In the genomic region with DNA sequence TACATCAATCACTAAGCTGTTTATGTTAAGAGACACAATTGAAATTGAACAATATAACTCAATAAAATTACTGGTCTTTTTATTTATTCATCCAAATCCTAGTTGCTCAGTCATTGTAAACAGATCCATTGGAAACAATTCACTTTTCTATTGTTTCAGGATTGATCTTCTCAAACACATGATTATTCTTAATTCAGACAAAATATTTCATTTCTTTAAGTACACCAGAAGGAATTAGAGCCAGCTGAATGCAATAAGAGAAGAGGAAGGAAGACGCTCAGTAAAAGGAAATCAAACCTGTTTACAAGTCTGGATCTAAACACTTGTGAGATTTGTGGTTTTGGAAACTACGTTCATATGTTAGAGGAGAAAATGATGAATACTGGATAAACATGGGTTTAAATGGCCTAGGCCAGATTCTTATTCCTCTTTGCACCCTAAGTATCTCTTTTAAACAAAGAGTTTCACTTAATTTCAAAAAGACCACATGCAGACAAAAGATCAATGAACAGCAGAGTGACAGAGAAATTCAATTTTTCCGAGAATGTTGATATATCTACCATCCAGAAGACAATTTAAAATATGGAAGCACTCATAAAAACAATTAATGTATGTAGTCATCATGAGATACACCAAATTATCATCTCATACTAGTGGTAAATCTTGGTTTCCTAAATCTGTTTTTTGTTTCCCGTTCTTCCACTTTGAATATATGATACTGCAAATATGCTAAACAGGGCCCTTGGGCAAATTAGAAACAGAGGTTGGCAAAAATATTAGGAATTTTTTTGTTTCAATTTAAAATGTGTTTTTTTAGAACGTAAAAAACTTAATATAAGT, we compare ENCODE assay signal across 16 cellular contexts.
DNase-seq lines count a peak whose midpoint lies in the region; ATAC-seq and TF ChIP-seq lines count a peak whose summit lies in the region.
"Had no signal": no experiment of that assay in that cellular context is flagged by ENCODE, and none has a peak within 500 bp of the region (broad histone marks: within the 10 kb centered on the region; RNA-seq: fewer than 3 reads in every experiment).

No MANE protein-coding gene starts in this region.

- H3K27ac Mint-ChIP-seq in activated naive CD4-positive, alpha-beta T cell treated with anti-CD3 and anti-CD28 coated beads, Interleukin-2, amount 50 U/mL, for 72 hours: no peak overlapping the region
- H3K27ac Mint-ChIP-seq: activated CD4-positive, alpha-beta memory T cell treated with anti-CD3 and anti-CD28 coated beads, Interleukin-2, amount 10 ng/mL, durations not matched to agents 7 days and 5 days; activated naive CD8-positive, alpha-beta T cell treated with anti-CD3 and anti-CD28 coated beads, Interleukin-2, amount 50 U/mL, for 24 hours; activated T-helper 1 cell treated with anti-CD3 and anti-CD28 coated beads, Interleukin-12 subunit alpha, Interleukin-12 subunit beta, Interleukin-2, Interleukin-4 antibody, amounts not matched to agents 30 ng/mL and 10 ng/mL and 1 ng/mL, durations not matched to agents 14 hours and 24 hours and 36 hours had no signal

- H3K9me3 ChIP-seq in breast epithelium (no peaks in the 10 kb centered on the region), mesenchymal stem cell (ENCODE audit: control insufficient read depth, low read length) (no peaks in the 10 kb centered on the region), tibial nerve (no peaks in the 10 kb centered on the region)

- H2BK12ac ChIP-seq in mesenchymal stem cell (ENCODE audit: low read length in 2 of 2): no peak overlapping the region

- H3K18ac ChIP-seq in mesenchymal stem cell (ENCODE audit: low read depth in 1 of 2, low read length in 2 of 2): no peak overlapping the region

- no peak overlapping the region for H3K14ac ChIP-seq in mesenchymal stem cell (ENCODE audit: low read length in 2 of 2)

- no peak for ATAC-seq in GM18909 (IDR thresholded peaks at IDR 0.05; ENCODE audit: poor library complexity, unreplicated experiment)
- no peak for ATAC-seq in activated naive CD4-positive, alpha-beta T cell treated with anti-CD3 and anti-CD28 coated beads, Interleukin-2, amount 50 U/mL, for 72 hours
- ATAC-seq: activated naive CD8-positive, alpha-beta T cell treated with anti-CD3 and anti-CD28 coated beads, Interleukin-2, amount 50 U/mL, for 24 hours; PC-3 had no signal

- peaks cover 0 to 4% of the 10 kb centered on the region in 2 donors for H3K4me1 ChIP-seq in breast epithelium
- H3K4me1 ChIP-seq in mesenchymal stem cell (ENCODE audit: control insufficient read depth, insufficient read depth, low read depth, low read length): peaks cover 2% of the 10 kb centered on the region
- peaks cover 0 to 38% (median 14%) of the 10 kb centered on the region in 4 donors for H3K4me1 ChIP-seq in tibial nerve

- no peak overlapping the region for H4K91ac ChIP-seq in mesenchymal stem cell (ENCODE audit: low read length)

- no peak overlapping the region for H2AFZ ChIP-seq in mesenchymal stem cell (ENCODE audit: low read depth, low read length)

- no peak overlapping the region for H2BK5ac ChIP-seq in mesenchymal stem cell (ENCODE audit: low read depth, low read length, poor library complexity, severe bottlenecking)

- H3K27ac ChIP-seq in breast epithelium: peak overlapping the region; percentile 6 to 52
- no peak overlapping the region for H3K27ac ChIP-seq in mesenchymal stem cell (ENCODE audit: low read length, poor library complexity, severe bottlenecking)
- H3K27ac ChIP-seq in tibial nerve: peak overlapping the region; percentile 9 to 74 (median 39)

- H3K36me3 ChIP-seq in breast epithelium (no peaks in the 10 kb centered on the region), mesenchymal stem cell (ENCODE audit: control insufficient read depth in 1 of 2, insufficient read depth in 2 of 2, low read depth in 1 of 2, low read length in 2 of 2) (no peaks in the 10 kb centered on the region), tibial nerve (no peaks in the 10 kb centered on the region)

- H3K79me1 ChIP-seq in mesenchymal stem cell (replicated peaks; ENCODE audit: low read length, poor library complexity, severe bottlenecking): no peaks in the 10 kb centered on the region

- H3K9ac ChIP-seq in mesenchymal stem cell (ENCODE audit: low read length): peak overlapping the region; percentile 65
- H3K9ac ChIP-seq: parathyroid adenoma had no signal

- DNase-seq in M059J (ENCODE audit: low read depth): peak; percentile 49
- no peak for DNase-seq in breast epithelium (ENCODE audit: low spot score in 2 of 2)
- DNase-seq in mesenchymal stem cell: peak; percentile 55
- no peak for DNase-seq in tibial nerve (ENCODE audit: low spot score in 2 of 2)
- DNase-seq in activated naive CD4-positive, alpha-beta T cell treated with anti-CD3 and anti-CD28 coated beads, Interleukin-2, amount 50 U/mL, for 72 hours (ENCODE audit: low spot score in 2 of 2): no peak
- no peak for DNase-seq in DMS79 treated with DMSO at 0.1 percent for 48 hours (lab: John Stamatoyannopoulos, UW)
- DNase-seq: activated CD4-positive, alpha-beta memory T cell treated with anti-CD3 and anti-CD28 coated beads, Interleukin-2, amount 10 ng/mL, durations not matched to agents 7 days and 5 days; activated naive CD8-positive, alpha-beta T cell treated with anti-CD3 and anti-CD28 coated beads, Interleukin-2, amount 50 U/mL, for 24 hours; head of caudate nucleus; NCI-H2081 treated with DMSO at 0.1 percent for 48 hours; NCI-H69; stimulated activated CD4-positive, alpha-beta T cell treated with anti-CD3 and anti-CD28 coated beads, Interleukin-12 subunit alpha, Interleukin-12 subunit beta, amount 100 ng/mL, for 4 hours had no signal

- TF ChIP-seq EP300 in tibial nerve (IDR thresholded peaks at IDR 0.05): no peak

- no peaks in the 10 kb centered on the region for H3K36me3 Mint-ChIP-seq in activated naive CD4-positive, alpha-beta T cell treated with anti-CD3 and anti-CD28 coated beads, Interleukin-2, amount 50 U/mL, for 72 hours

- H3K4me2 ChIP-seq in mesenchymal stem cell (ENCODE audit: low read length, poor library complexity, severe bottlenecking): no peak overlapping the region

- H3K27me3 ChIP-seq in breast epithelium (no peaks in the 10 kb centered on the region), mesenchymal stem cell (ENCODE audit: control insufficient read depth in 1 of 2, insufficient read depth in 1 of 2, low read length in 2 of 2) (no peaks in the 10 kb centered on the region), tibial nerve (no peaks in the 10 kb centered on the region)

- no peak for TF ChIP-seq CTCF in breast epithelium (IDR thresholded peaks at IDR 0.05)
- TF ChIP-seq CTCF in tibial nerve (IDR thresholded peaks at IDR 0.05): no peak

- no peak overlapping the region for H3K4ac ChIP-seq in mesenchymal stem cell (ENCODE audit: low read depth in 1 of 2, low read length in 2 of 2)

- intact Hi-C loops in breast epithelium (cut with DNase I; ENCODE audit: low total_unique reads): no loop called here

- 50% methylated on average over 2 of the region's 5 CpGs for WGBS in mesenchymal stem cell
- 50 to 52% methylated on average over 5 of the region's 5 CpGs for WGBS in tibial nerve, 2 donors

- no peaks in the 10 kb centered on the region for H3K9me3 Mint-ChIP-seq in activated naive CD4-positive, alpha-beta T cell treated with anti-CD3 and anti-CD28 coated beads, Interleukin-2, amount 50 U/mL, for 72 hours
- H3K9me3 Mint-ChIP-seq: activated CD4-positive, alpha-beta memory T cell treated with anti-CD3 and anti-CD28 coated beads, Interleukin-2, amount 10 ng/mL, durations not matched to agents 7 days and 5 days; activated naive CD8-positive, alpha-beta T cell treated with anti-CD3 and anti-CD28 coated beads, Interleukin-2, amount 50 U/mL, for 24 hours; activated T-helper 1 cell treated with anti-CD3 and anti-CD28 coated beads, Interleukin-12 subunit alpha, Interleukin-12 subunit beta, Interleukin-2, Interleukin-4 antibody, amounts not matched to agents 30 ng/mL and 10 ng/mL and 1 ng/mL, durations not matched to agents 14 hours and 24 hours and 36 hours had no signal

- TF ChIP-seq POLR2A in breast epithelium (IDR thresholded peaks at IDR 0.05) (no peak), tibial nerve (IDR thresholded peaks at IDR 0.05) (no peak)

- no peak overlapping the region for H2BK120ac ChIP-seq in mesenchymal stem cell (ENCODE audit: low read depth, low read length)

- H2BK15ac ChIP-seq in mesenchymal stem cell (ENCODE audit: low read depth, poor library complexity, severe bottlenecking): no peak overlapping the region

- H3K23ac ChIP-seq in mesenchymal stem cell (ENCODE audit: low read length in 2 of 2): no peak overlapping the region

- H4K8ac ChIP-seq in mesenchymal stem cell (ENCODE audit: low read length): no peak overlapping the region

- no peak overlapping the region for H2AK5ac ChIP-seq in mesenchymal stem cell (ENCODE audit: low read length, severe bottlenecking)

- H3K4me3 ChIP-seq in breast epithelium (no peak overlapping the region), mesenchymal stem cell (ENCODE audit: insufficient read depth in 1 of 2, low read depth in 1 of 2, low read length in 2 of 2) (no peak overlapping the region), tibial nerve (no peak overlapping the region)

Comparison
In these comparisons a context has a peak if more than half of its experiments do, and no peak if none do; other contexts are left out.
1. DNase-seq: peak in M059J (single experiment) and mesenchymal stem cell (single experiment); none in breast epithelium (0 of 2), tibial nerve (0 of 2), activated naive CD4-positive, alpha-beta T cell treated with anti-CD3 and anti-CD28 coated beads, Interleukin-2, amount 50 U/mL, for 72 hours (0 of 2) and DMS79 treated with DMSO at 0.1 percent for 48 hours (single experiment).